8 cellular contexts compared by ENCODE assay signal in genomic region chr10:97632949-97633884, GRCh38. TPM values are rescaled to one million over a fixed set of nuclear protein-coding genes. Genes with fewer than 3 reads are reported as not detected.
DNase-seq lines count a peak whose midpoint lies in the region; ATAC-seq and TF ChIP-seq lines count a peak whose summit lies in the region.

Gene MORN4, minus strand, starts transcription at chr10:97633500. Its CDS starts 13,847 bp downstream, at chr10:97619653.

- no peaks in the 10 kb centered on the region for H3K9me3 Mint-ChIP-seq in natural killer cell
- H3K9me3 Mint-ChIP-seq in stimulated activated naive B cell treated with anti-CD40 and anti-IgM and Interleukin-4, amounts not matched to agents 10 μg/mL and 1 μg/mL and 100 μg/mL, for 72 hours: no peaks in the 10 kb centered on the region

- peak; percentile 96 for DNase-seq in DMS53 treated with DMSO at 0.1 percent for 48 hours (lab: John Stamatoyannopoulos, UW; ENCODE audit: unreplicated experiment)
- peak; percentile 57 for DNase-seq in KG1 (lab: John Stamatoyannopoulos, UW)
- DNase-seq in RKO (ENCODE audit: low spot score): peak; percentile 92
- peak; percentile 86 for DNase-seq in activated effector memory CD4-positive, alpha-beta T cell treated with Interleukin-2 at 50 U/mL for 16 hours
- peak; percentile 92 for DNase-seq in fibroblast of pulmonary artery (ENCODE audit: low read depth)
- peak; percentile 89 for DNase-seq in natural killer cell
- peak; percentile 88 for DNase-seq in stimulated activated naive B cell treated with anti-CD40 and anti-IgM and Interleukin-4, amounts not matched to agents 10 μg/mL and 1 μg/mL and 100 μg/mL, for 72 hours

- TF ChIP-seq CTCF in fibroblast of pulmonary artery (IDR thresholded peaks at IDR 0.05; ENCODE audit: low read length, missing control alignments): no peak
- TF ChIP-seq CTCF in natural killer cell (IDR thresholded peaks at IDR 0.05): no peak

- ATAC-seq in GM21723 (IDR thresholded peaks at IDR 0.05; ENCODE audit: unreplicated experiment) (peak; percentile 99), natural killer cell (peak; percentile 98 to 100 (median 99))
- ATAC-seq in stimulated activated naive B cell treated with anti-CD40 and anti-IgM and Interleukin-4, amounts not matched to agents 10 μg/mL and 1 μg/mL and 100 μg/mL, for 72 hours (replicated peaks): peak; percentile 99 to 100

- peak within 1 kb of the TSS; percentile 99 for H3K4me3 Mint-ChIP-seq in natural killer cell
- H3K4me3 Mint-ChIP-seq in stimulated activated naive B cell treated with anti-CD40 and anti-IgM and Interleukin-4, amounts not matched to agents 10 μg/mL and 1 μg/mL and 100 μg/mL, for 72 hours: peak within 1 kb of the TSS; percentile 93 to 97

- peaks cover 4 to 7% of the 10 kb centered on the region in 2 donors for H3K27me3 Mint-ChIP-seq in natural killer cell (ENCODE audit: low read depth in 2 of 2)
- H3K27me3 Mint-ChIP-seq in stimulated activated naive B cell treated with anti-CD40 and anti-IgM and Interleukin-4, amounts not matched to agents 10 μg/mL and 1 μg/mL and 100 μg/mL, for 72 hours: peaks cover 0 to 4% of the 10 kb centered on the region in 2 donors

- peak within 1 kb of the TSS; percentile 85 to 91 for H3K27ac Mint-ChIP-seq in natural killer cell
- H3K27ac Mint-ChIP-seq in stimulated activated naive B cell treated with anti-CD40 and anti-IgM and Interleukin-4, amounts not matched to agents 10 μg/mL and 1 μg/mL and 100 μg/mL, for 72 hours: peak within 1 kb of the TSS; percentile 93

- H3K36me3 Mint-ChIP-seq in natural killer cell: no peaks in the 10 kb centered on the region
- peaks cover 2 to 6% of the 10 kb centered on the region in 2 donors for H3K36me3 Mint-ChIP-seq in stimulated activated naive B cell treated with anti-CD40 and anti-IgM and Interleukin-4, amounts not matched to agents 10 μg/mL and 1 μg/mL and 100 μg/mL, for 72 hours

- intact Hi-C loops in natural killer cell (cut with micrococcal nuclease): loop anchor here (1.0 kb wide), 1 partner anchor 16 kb away; no protein-coding TSS in a partner anchor

- peak within 1 kb of the TSS; percentile 91 for H3K4me3 ChIP-seq in fibroblast of pulmonary artery (replicated peaks; ENCODE audit: low read depth, low read length)

- peaks cover 14% of the 10 kb centered on the region in 2 donors for H3K4me1 Mint-ChIP-seq in natural killer cell
- H3K4me1 Mint-ChIP-seq in stimulated activated naive B cell treated with anti-CD40 and anti-IgM and Interleukin-4, amounts not matched to agents 10 μg/mL and 1 μg/mL and 100 μg/mL, for 72 hours: peaks cover 10 to 16% of the 10 kb centered on the region in 2 donors

RNA-seq across cellular contexts. Expression of gene MORN4, which starts in this region (rescaled TPM):
- 1 to 10 TPM in 2 of 3 donors, under 1 TPM in 1; 0.14 to 2.0 (median 1.6) TPM for total RNA-seq in natural killer cell

Comparison
In these comparisons a context has a peak if more than half of its experiments do, and no peak if none do; other contexts are left out.
1. Peak in every context shown above with its lines: DNase-seq, ATAC-seq and H3K4me3 ChIP-seq.